8 cellular contexts compared by ENCODE assay signal in the genomic region with DNA sequence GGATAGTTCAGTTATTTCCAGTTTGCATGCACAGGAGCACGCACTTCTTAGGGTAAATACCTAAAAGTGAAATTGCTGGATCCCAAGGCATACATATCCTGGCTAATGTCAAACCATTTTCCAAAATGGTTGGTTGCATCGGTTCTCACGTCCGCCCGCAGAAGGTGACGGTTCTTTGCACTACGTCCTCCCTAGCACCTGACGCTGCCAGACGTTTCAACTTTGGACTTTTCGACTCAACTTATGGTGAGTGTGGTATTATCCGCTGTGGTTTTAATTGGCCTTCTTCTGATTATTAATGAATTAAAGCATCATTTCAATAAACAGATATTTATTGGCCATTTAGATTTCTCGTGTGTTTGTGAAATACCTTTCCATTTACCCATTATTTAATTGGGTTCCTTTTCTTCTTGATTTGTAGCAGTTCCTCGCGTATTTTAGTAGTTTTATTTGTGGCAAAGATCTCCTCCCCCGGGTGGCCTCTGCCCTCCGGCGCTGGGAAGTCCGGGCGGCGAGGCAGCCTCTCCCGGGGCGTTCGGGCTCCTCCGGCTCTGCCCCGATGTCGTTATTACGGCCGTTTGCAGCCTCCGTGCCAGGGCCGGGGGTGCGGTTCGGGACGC. TPM values are rescaled to one million over a fixed set of nuclear protein-coding genes. Genes with fewer than 3 reads are reported as not detected.
DNase-seq lines count a peak whose midpoint lies in the region; ATAC-seq, FAIRE-seq and TF ChIP-seq lines count a peak whose summit lies in the region.

Gene JHY, plus strand, starts transcription at position 571 of the 620 bp plus-strand sequence. CDS start 3,091 bp downstream, outside the sequence.

- H2AFZ ChIP-seq in H1 (ENCODE audit: low read length) (peak within 1 kb of the TSS; percentile 20), neural progenitor cell (replicated peaks) (peak within 1 kb of the TSS; percentile 83)

- no peaks in the 10 kb centered on the region for H3K9me3 Mint-ChIP-seq in CD8-positive, alpha-beta T cell
- H3K9me3 Mint-ChIP-seq in neural progenitor cell = no peaks in the 10 kb centered on the region

- peak within 1 kb of the TSS in 3 of 4 experiments; percentile 25 to 52 (median 46); a peak in 6 of 7 replicates for H3K9ac ChIP-seq in H1 (replicated peaks in 1 of 4; ENCODE audit: extremely low read depth in 1 of 4, low read depth in 3 of 4, low read length in 3 of 4)
- H3K9ac ChIP-seq in neural progenitor cell = no peak within 1 kb of the TSS

- peaks cover 23% of the 10 kb centered on the region for H3K4me1 Mint-ChIP-seq in CD8-positive, alpha-beta T cell (ENCODE audit: low read depth)
- peaks cover 21% of the 10 kb centered on the region for H3K4me1 Mint-ChIP-seq in neural progenitor cell

- no peak for ATAC-seq in CD8-positive, alpha-beta T cell
- no peak for ATAC-seq in HG03520 (IDR thresholded peaks at IDR 0.05; ENCODE audit: unreplicated experiment)

- no peaks in the 10 kb centered on the region for H3K9me3 ChIP-seq in CD8-positive, alpha-beta T cell (ENCODE audit: low read length)
- H3K9me3 ChIP-seq in H1 (ENCODE audit: insufficient read depth in 2 of 2, low read depth in 1 of 2, low read length in 1 of 2) = no peaks in the 10 kb centered on the region
- H3K9me3 ChIP-seq in neural progenitor cell (ENCODE audit: low read depth) = no peaks in the 10 kb centered on the region

- no peaks in the 10 kb centered on the region for H3K27me3 ChIP-seq in CD8-positive, alpha-beta T cell (ENCODE audit: insufficient read depth, low read length)
- H3K27me3 ChIP-seq in H1 (replicated peaks in 1 of 4; ENCODE audit: control insufficient read depth in 3 of 4, extremely low read depth in 1 of 4, insufficient read depth in 3 of 4, low read length in 3 of 4) (peaks cover 0 to 13% (median 10%) of the 10 kb centered on the region in 4 experiments; a peak in 5 of 7 replicates), neural progenitor cell (peaks cover 46% of the 10 kb centered on the region)

- H3K4me3 Mint-ChIP-seq in CD8-positive, alpha-beta T cell = peak within 1 kb of the TSS; percentile 85
- peak within 1 kb of the TSS; percentile 87 for H3K4me3 Mint-ChIP-seq in neural progenitor cell

- no peak within 1 kb of the TSS for H4K5ac ChIP-seq in H1 (ENCODE audit: insufficient read length, low read depth, low read length)

- H3F3A ChIP-seq in neural progenitor cell (ENCODE audit: low read depth) = no peaks in the 10 kb centered on the region

- POLR2A ChIA-PET in CD8-positive, alpha-beta T cell (lab: Charles Lee) = interaction anchor here (1.2 to 1.8 kb wide), 2 partner anchors 29 to 179 kb away, joined by 3 to 10 read pairs; partner anchors contain the start of gene HSPA8
- POLR2A ChIA-PET in H1 (lab: Charles Lee; ENCODE audit: partially characterized antibody) = no interaction called here

- H3K79me1 ChIP-seq in H1 (ENCODE audit: low read depth, low read length) = no peaks in the 10 kb centered on the region

- TF ChIP-seq RAD21 in H1 (IDR thresholded peaks at IDR 0.05 in 1 of 2, conservative IDR thresholded peaks at IDR 0.05 in 1 of 2; ENCODE audit: low read depth in 2 of 2, low read length in 2 of 2) = no peak

- H3K79me2 ChIP-seq in H1 (ENCODE audit: control insufficient read depth in 1 of 2, insufficient read depth in 2 of 2, low read length in 2 of 2) = no peaks in the 10 kb centered on the region
- no peaks in the 10 kb centered on the region for H3K79me2 ChIP-seq in neural progenitor cell (ENCODE audit: low read depth)

- H3K4me1 ChIP-seq in CD8-positive, alpha-beta T cell (ENCODE audit: insufficient read depth, low read length) = peaks cover 12% of the 10 kb centered on the region
- peaks cover 0 to 11% (median 5%) of the 10 kb centered on the region in 4 experiments; a peak in 5 of 7 replicates for H3K4me1 ChIP-seq in H1 (replicated peaks in 1 of 4; ENCODE audit: control insufficient read depth in 3 of 4, insufficient read depth in 4 of 4, low read length in 3 of 4)
- no peaks in the 10 kb centered on the region for H3K4me1 ChIP-seq in neural progenitor cell

- H2BK120ac ChIP-seq in H1 (replicated peaks; ENCODE audit: low read depth, low read length) = no peak within 1 kb of the TSS

- H3K27ac ChIP-seq in CD8-positive, alpha-beta T cell (ENCODE audit: low read depth, low read length) = peak within 1 kb of the TSS; percentile 64
- H3K27ac ChIP-seq in H1 (ENCODE audit: low read depth, low read length) (no peak within 1 kb of the TSS), neural progenitor cell (no peak within 1 kb of the TSS)

- intact Hi-C loops in CD8-positive, alpha-beta T cell (cut with DNase I, micrococcal nuclease) = no loop called here

- H3K23me2 ChIP-seq in H1 (ENCODE audit: low read depth, low read length) = peaks cover 5% of the 10 kb centered on the region

- H3K56ac ChIP-seq in H1 (replicated peaks; ENCODE audit: insufficient read length, low read depth, low read length) = peak within 1 kb of the TSS; percentile 70

- H2BK12ac ChIP-seq in H1 (ENCODE audit: low read depth, low read length) = no peak within 1 kb of the TSS

- H3K27me3 Mint-ChIP-seq in CD8-positive, alpha-beta T cell (ENCODE audit: low read depth) = no peaks in the 10 kb centered on the region
- H3K27me3 Mint-ChIP-seq in neural progenitor cell (ENCODE audit: insufficient read depth, low read depth) = peaks cover 11% of the 10 kb centered on the region

- 27% methylated on average over 32 of the region's 33 CpGs; no CpG with 5 or more reads in 1 of the 2 experiments for WGBS in H1 (ENCODE audit: extremely low coverage in 1 of 2, insufficient coverage in 1 of 2, insufficient read length in 1 of 2, insufficient replicate concordance in 2 of 2, low coverage in 1 of 2, low lambda C conversion rate in 2 of 2, missing lambda C conversion rate in 1 of 2), 2 experiments

- no peak for FAIRE-seq in H1 (lab: Jason Lieb, UNC)

- H2AK5ac ChIP-seq in H1 (ENCODE audit: low read depth, low read length) = no peak within 1 kb of the TSS

- H4K20me1 ChIP-seq in H1 (replicated peaks in 1 of 2; ENCODE audit: control insufficient read depth in 1 of 2, insufficient read depth in 2 of 2, low read length in 2 of 2) = no peaks in the 10 kb centered on the region
- H4K20me1 ChIP-seq in neural progenitor cell (ENCODE audit: low read depth) = no peaks in the 10 kb centered on the region

- no peak for TF ChIP-seq CTCF in CD8-positive, alpha-beta T cell (IDR thresholded peaks at IDR 0.05)
- TF ChIP-seq CTCF in H1 (IDR thresholded peaks at IDR 0.05; ENCODE audit: control extremely low read depth in 1 of 3, insufficient read depth in 1 of 3, low read depth in 1 of 3, low read length in 3 of 3) (no peak), neural progenitor cell (IDR thresholded peaks at IDR 0.05) (no peak)

- H3K36me3 ChIP-seq in CD8-positive, alpha-beta T cell (ENCODE audit: insufficient read depth, low read length) = no peaks in the 10 kb centered on the region
- no peaks in the 10 kb centered on the region for H3K36me3 ChIP-seq in H1 (ENCODE audit: control insufficient read depth in 2 of 4, insufficient read depth in 4 of 4, low read length in 3 of 4)
- H3K36me3 ChIP-seq in neural progenitor cell = no peaks in the 10 kb centered on the region

- H4K91ac ChIP-seq in H1 (replicated peaks; ENCODE audit: insufficient read length, low read length) = no peak within 1 kb of the TSS

- H3K4me2 ChIP-seq in H1 (ENCODE audit: insufficient read depth in 1 of 2, low read depth in 2 of 2, low read length in 2 of 2) = peak within 1 kb of the TSS; percentile 89 to 90
- H3K4me2 ChIP-seq in neural progenitor cell = peak within 1 kb of the TSS; percentile 76

- peaks cover 9% of the 10 kb centered on the region for H3K36me3 Mint-ChIP-seq in CD8-positive, alpha-beta T cell
- H3K36me3 Mint-ChIP-seq in neural progenitor cell = peaks cover 2% of the 10 kb centered on the region

- peak within 1 kb of the TSS; percentile 83 for H3K4me3 ChIP-seq in CD8-positive, alpha-beta T cell (ENCODE audit: low read depth, low read length)
- peak within 1 kb of the TSS; percentile 67 to 81 (median 68) for H3K4me3 ChIP-seq in H1 (ENCODE audit: extremely low read depth in 1 of 4, insufficient read depth in 2 of 4, low read depth in 3 of 4, low read length in 4 of 4)
- H3K4me3 ChIP-seq in neural progenitor cell = peak within 1 kb of the TSS; percentile 63

- no peak within 1 kb of the TSS; the same call in 1 of the 2 replicates for H2BK15ac ChIP-seq in H1 (ENCODE audit: low read length)

- TF ChIP-seq EP300 in H1 (IDR thresholded peaks at IDR 0.05; ENCODE audit: borderline replicate concordance in 1 of 2, low read depth in 2 of 2, low read length in 2 of 2) = no peak

- no peak within 1 kb of the TSS for H3K14ac ChIP-seq in H1 (ENCODE audit: insufficient read length)

- peak within 1 kb of the TSS; percentile 87 for H3K27ac Mint-ChIP-seq in CD8-positive, alpha-beta T cell
- H3K27ac Mint-ChIP-seq in neural progenitor cell = no peak within 1 kb of the TSS

- no peak for TF ChIP-seq POLR2A in H1 (IDR thresholded peaks at IDR 0.05; ENCODE audit: control extremely low read depth in 1 of 2, low read depth in 2 of 2, low read length in 2 of 2)

- H3K23ac ChIP-seq in H1 (ENCODE audit: insufficient read length) = no peak within 1 kb of the TSS

- DNase-seq in CD8-positive, alpha-beta T cell = no peak
- DNase-seq in NCI-H1092 treated with DMSO at 0.1 percent for 48 hours (lab: John Stamatoyannopoulos, UW) (peak; percentile 39), H1 (ENCODE audit: low read depth in 1 of 2, low spot score in 2 of 2) (no peak), neural progenitor cell (ENCODE audit: low spot score) (no peak), NCI-H446 (lab: John Stamatoyannopoulos, UW) (no peak), OCI-M1 (lab: John Stamatoyannopoulos, UW) (no peak)
- DNase-seq in stimulated activated naive CD4-positive, alpha-beta T cell treated with Interleukin-2 at 50 U/mL for 16 hours (lab: John Stamatoyannopoulos, UW) = no peak

- no peak within 1 kb of the TSS for H3K18ac ChIP-seq in H1 (ENCODE audit: extremely low read depth, low read length)

- no peak within 1 kb of the TSS; the same call in 1 of the 2 replicates for H2BK5ac ChIP-seq in H1 (ENCODE audit: low read depth, low read length)

- H4K8ac ChIP-seq in H1 (ENCODE audit: extremely low read depth, insufficient read depth, low read length) = no peak within 1 kb of the TSS

- CTCF ChIA-PET in CD8-positive, alpha-beta T cell (lab: Charles Lee) = interaction anchor here (2.1 kb wide), 1 partner anchor 29 kb away, joined by 6 read pairs; no protein-coding TSS in a partner anchor
- CTCF ChIA-PET in H1 (lab: Charles Lee; ENCODE audit: partially characterized antibody) = interaction anchor here (1.1 to 3.8 kb wide), 2 partner anchors 18 to 86 kb away, joined by 3 to 13 read pairs; no protein-coding TSS in a partner anchor

- H2BK20ac ChIP-seq in H1 (ENCODE audit: low read length) = no peak within 1 kb of the TSS

- H3K4ac ChIP-seq in H1 (replicated peaks; ENCODE audit: insufficient read length, low read depth, low read length) = no peak within 1 kb of the TSS

RNA-seq across cellular contexts. Expression of gene JHY, which starts in this region (rescaled TPM):
- 1 to 10 TPM; 1.7 to 1.9 TPM for total RNA-seq in CD8-positive, alpha-beta T cell
- 0.46 and 0.91 TPM in 2 replicates for total RNA-seq in H1 (2021; fragmentation: NEBNext Ultra II Directional; extraction: Animal tissue kit (Norgen Biotek cat#: 25700))
- 0.19 and 0.29 TPM in 2 replicates for polyA plus RNA-seq in H1 (2011; rRNA removed)
- 0.71 TPM for polyA plus RNA-seq in H1 (2011; cell fraction: cytosol; rRNA removed)
- 0.48 TPM for polyA plus RNA-seq in H1 (2011; cell fraction: nucleus; rRNA removed)
- 0.55 to 0.60 TPM (median 0.59 TPM) in 4 replicates for polyA plus RNA-seq in H1 (2012, experiment 1 of 2)
- polyA plus RNA-seq in H1 (2012, experiment 2 of 2) = 0.20 TPM
- polyA plus RNA-seq in H1 (2013, experiment 1 of 2) = 0.73 TPM
- 0.87 TPM for polyA plus RNA-seq in H1 (2013, experiment 2 of 2)
- polyA minus RNA-seq in H1 (2011; rRNA and poly(A)+ RNA removed) = 0.49 and 0.50 TPM in 2 replicates
- 0.37 TPM for polyA minus RNA-seq in H1 (2011; cell fraction: cytosol; rRNA and poly(A)+ RNA removed)
- 1.4 TPM for polyA minus RNA-seq in H1 (2011; cell fraction: nucleus; rRNA and poly(A)+ RNA removed)
- total RNA-seq in neural progenitor cell (ENCODE audit: low replicate concordance) = 0.69 and 1.4 TPM in 2 replicates
